1 cellular context compared by ENCODE assay signal in genomic region chr15:65517866-65518207, GRCh38.
TF ChIP-seq lines count a peak whose summit lies in the region.

No MANE protein-coding gene starts in this region.

TF ChIP-seq in GM12878, 131 proteins besides CTCF, POLR2A, EP300 and RAD21 (continued from another document):
- TF ChIP-seq TBL1XR1 (IDR thresholded peaks at IDR 0.05; ENCODE audit: low read depth, low read length) (no peak), KAT2A (conservative IDR thresholded peaks at IDR 0.05; ENCODE audit: control insufficient read depth, low read depth, low read length) (no peak), DPF2 (IDR thresholded peaks at IDR 0.05) (no peak), ZBTB11 (CRISPR knock-in tag; IDR thresholded peaks at IDR 0.05) (no peak), ZBTB4 (CRISPR knock-in tag; IDR thresholded peaks at IDR 0.05) (no peak)
